In the genomic region with DNA sequence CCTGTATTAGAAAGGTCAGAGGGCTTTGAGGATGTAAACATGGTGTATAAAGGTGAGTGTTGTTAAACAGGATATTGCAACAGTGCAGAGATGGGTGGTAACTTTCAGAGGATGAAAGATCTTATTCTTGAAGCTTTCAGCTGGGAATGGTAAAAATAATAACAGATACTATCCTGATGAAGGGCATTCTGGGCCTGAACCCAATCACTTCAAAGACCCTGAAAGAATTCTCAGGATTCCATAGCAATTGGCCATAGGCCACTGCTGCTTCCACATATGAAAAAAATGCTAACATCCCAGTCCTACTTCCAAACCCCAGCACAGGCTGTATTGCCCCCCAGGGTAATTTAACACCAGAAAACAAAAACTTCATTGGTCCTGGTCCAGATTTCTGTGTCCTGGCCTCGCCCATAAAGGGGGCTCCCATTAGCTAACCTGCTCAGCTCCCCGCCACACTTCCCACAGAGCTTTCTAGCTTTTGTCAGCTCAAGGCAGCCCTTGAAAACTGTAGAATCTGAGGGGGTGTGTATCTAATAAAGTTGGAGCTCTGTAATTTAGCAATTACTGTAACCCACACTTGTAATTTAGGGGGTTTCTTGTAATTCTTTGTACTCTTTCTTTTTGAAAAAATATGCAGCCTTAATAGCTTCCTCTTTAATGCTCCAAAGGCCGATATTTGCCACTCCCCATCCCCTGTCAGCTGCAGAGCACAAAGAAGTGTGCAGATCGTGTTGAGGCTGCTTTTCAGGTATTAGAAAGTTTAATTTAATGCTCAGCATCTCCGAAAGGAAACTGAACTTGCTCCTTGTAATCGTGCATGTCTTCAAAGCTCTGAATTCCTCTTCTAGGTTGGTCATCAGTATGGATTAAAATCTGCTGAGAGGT, we compare ENCODE assay signal across 15 cellular contexts.
DNase-seq lines count a peak whose midpoint lies in the region; ATAC-seq and TF ChIP-seq lines count a peak whose summit lies in the region.
"Had no signal": no experiment of that assay in that cellular context is flagged by ENCODE, and none has a peak within 500 bp of the region (broad histone marks: within the 10 kb centered on the region; RNA-seq: fewer than 3 reads in every experiment).

No MANE protein-coding gene starts in this region.

- POLR2A ChIA-PET in IMR-90 (lab: Charles Lee; ENCODE audit: unreplicated experiment): no interaction called here
- POLR2A ChIA-PET in activated CD8-positive, alpha-beta T cell treated with anti-CD3 and anti-CD28 coated beads, Interleukin-2, amount 10 ng/mL, durations not matched to agents 7 days and 5 days (lab: Charles Lee): interaction anchor here (0.6 kb wide), 1 partner anchor 346 kb away, joined by 3 read pairs; no protein-coding TSS in a partner anchor

- DNase-seq in activated effector memory CD4-positive, alpha-beta T cell treated with anti-CD3 and anti-CD28 coated beads, Interleukin-2, amount 50 U/mL, for 16 hours: peak; percentile 4
- no peak for DNase-seq in activated effector memory CD4-positive, alpha-beta T cell treated with Interleukin-2 at 50 U/mL for 16 hours
- DNase-seq in IMR-90 (no peak), coronary artery (ENCODE audit: low spot score) (peak; percentile 35), putamen (ENCODE audit: low spot score) (peak; percentile 44), MM.1S (no peak), DMS79 treated with DMSO at 0.1 percent for 48 hours (lab: John Stamatoyannopoulos, UW) (no peak)
- DNase-seq in activated CD8-positive, alpha-beta T cell treated with anti-CD3 and anti-CD28 coated beads, Interleukin-2, amount 10 ng/mL, durations not matched to agents 7 days and 5 days: no peak
- DNase-seq: DND-41, GDM1, NCI-H1417, NCI-H187 treated with DMSO at 0.1 percent for 48 hours had no signal

- H4K20me1 ChIP-seq in IMR-90 (ENCODE audit: insufficient read depth, low read length) (no peaks in the 10 kb centered on the region; the same call in 1 of the 2 replicates), MM.1S (ENCODE audit: insufficient read depth, low read length) (no peaks in the 10 kb centered on the region)
- H4K20me1 ChIP-seq: BLaER1 treated with 17β-estradiol and CSF1 and Interleukin-3, amounts not matched to agents 10 nM and 100 nM had no signal

- TF ChIP-seq POLR2A in IMR-90 (IDR thresholded peaks at IDR 0.05; ENCODE audit: low read depth, low read length): no peak

- peaks cover 3% of the 10 kb centered on the region for H3K36me3 Mint-ChIP-seq in activated CD8-positive, alpha-beta T cell treated with anti-CD3 and anti-CD28 coated beads, Interleukin-2, amount 10 ng/mL, durations not matched to agents 7 days and 5 days (ENCODE audit: low read depth)

- H3K4me2 ChIP-seq in IMR-90 (ENCODE audit: low read depth, low read length) (no peak overlapping the region), MM.1S (ENCODE audit: low read depth, low read length) (no peak overlapping the region)
- H3K4me2 ChIP-seq: BLaER1 treated with 17β-estradiol and CSF1 and Interleukin-3, amounts not matched to agents 10 nM and 100 nM had no signal

- H4K8ac ChIP-seq in IMR-90 (ENCODE audit: low read depth in 2 of 2, low read length in 2 of 2): no peak overlapping the region

- H2BK120ac ChIP-seq in IMR-90 (ENCODE audit: low read depth, low read length): no peak overlapping the region

- H3K27me3 Mint-ChIP-seq in activated CD8-positive, alpha-beta T cell treated with anti-CD3 and anti-CD28 coated beads, Interleukin-2, amount 10 ng/mL, durations not matched to agents 7 days and 5 days (ENCODE audit: low read depth): peaks cover 8% of the 10 kb centered on the region

- no peak overlapping the region for H2BK5ac ChIP-seq in IMR-90 (ENCODE audit: low read depth, low read length, poor library complexity, severe bottlenecking)

- no CpG with 5 or more reads among the region's 6 CpGs for WGBS in IMR-90 (ENCODE audit: extremely low coverage in 2 of 2, insufficient read length in 1 of 2), 2 experiments

- no peaks in the 10 kb centered on the region for H3K36me3 ChIP-seq in IMR-90 (ENCODE audit: control insufficient read depth, insufficient read depth, low read length)
- H3K36me3 ChIP-seq in MM.1S (replicated peaks; ENCODE audit: insufficient read depth, low read length): no peaks in the 10 kb centered on the region
- H3K36me3 ChIP-seq: BLaER1 treated with 17β-estradiol and CSF1 and Interleukin-3, amounts not matched to agents 10 nM and 100 nM; HAP-1 had no signal

- H3K9me1 ChIP-seq in IMR-90 (ENCODE audit: insufficient read depth, low read length): no peaks in the 10 kb centered on the region; the same call in 1 of the 2 replicates

- no peak overlapping the region for H3K9ac ChIP-seq in IMR-90 (ENCODE audit: low read depth, low read length)
- H3K9ac ChIP-seq in MM.1S (ENCODE audit: low read length): no peak overlapping the region
- H3K9ac ChIP-seq: BLaER1 treated with 17β-estradiol and CSF1 and Interleukin-3, amounts not matched to agents 10 nM and 100 nM had no signal

- H3K27ac ChIP-seq in IMR-90 (ENCODE audit: insufficient read depth, low read length) (no peak overlapping the region), coronary artery (no peak overlapping the region), MM.1S (ENCODE audit: low read length) (no peak overlapping the region)
- H3K27ac ChIP-seq: BLaER1 treated with 17β-estradiol and CSF1 and Interleukin-3, amounts not matched to agents 10 nM and 100 nM; HL-60 had no signal

- no peak overlapping the region for H2BK15ac ChIP-seq in IMR-90 (ENCODE audit: low read depth, low read length)

- no peak overlapping the region for H2AK9ac ChIP-seq in IMR-90 (replicated peaks; ENCODE audit: low read depth, low read length, poor library complexity)

- in situ Hi-C loops in IMR-90 (cut with MboI; ENCODE audit: low sequenced_read_pairs): no loop called here

- peak; percentile 59 for ATAC-seq in IMR-90 (ENCODE audit: low read depth)
- no peak for ATAC-seq in activated CD8-positive, alpha-beta T cell treated with anti-CD3 and anti-CD28 coated beads, Interleukin-2, amount 10 ng/mL, durations not matched to agents 7 days and 5 days

- H3K4me1 ChIP-seq in IMR-90 (ENCODE audit: control insufficient read depth, insufficient read depth, low read length): no peaks in the 10 kb centered on the region; the same call in 1 of the 2 replicates
- no peaks in the 10 kb centered on the region for H3K4me1 ChIP-seq in MM.1S (ENCODE audit: low read length)
- H3K4me1 ChIP-seq: BLaER1 treated with 17β-estradiol and CSF1 and Interleukin-3, amounts not matched to agents 10 nM and 100 nM; HAP-1 had no signal

- no peak overlapping the region for H3K4me3 Mint-ChIP-seq in activated CD8-positive, alpha-beta T cell treated with anti-CD3 and anti-CD28 coated beads, Interleukin-2, amount 10 ng/mL, durations not matched to agents 7 days and 5 days

- H3K9me3 Mint-ChIP-seq in activated CD8-positive, alpha-beta T cell treated with anti-CD3 and anti-CD28 coated beads, Interleukin-2, amount 10 ng/mL, durations not matched to agents 7 days and 5 days (ENCODE audit: insufficient read depth): peaks cover 6% of the 10 kb centered on the region

- no peak overlapping the region for H3K4me3 ChIP-seq in IMR-90 (ENCODE audit: insufficient read depth, low read depth, low read length)
- no peak overlapping the region for H3K4me3 ChIP-seq in coronary artery
- no peak overlapping the region for H3K4me3 ChIP-seq in MM.1S (ENCODE audit: low read length)
- H3K4me3 ChIP-seq: BLaER1 treated with 17β-estradiol and CSF1 and Interleukin-3, amounts not matched to agents 10 nM and 100 nM; HAP-1 had no signal

- H3F3A ChIP-seq in MM.1S (ENCODE audit: insufficient read depth, low read length): no peaks in the 10 kb centered on the region

- no peak overlapping the region for H3K4ac ChIP-seq in IMR-90 (ENCODE audit: low read depth, low read length)

- CTCF ChIA-PET in IMR-90 (lab: Yijun Ruan, JAX): no interaction called here
- CTCF ChIA-PET in activated CD8-positive, alpha-beta T cell treated with anti-CD3 and anti-CD28 coated beads, Interleukin-2, amount 10 ng/mL, durations not matched to agents 7 days and 5 days (lab: Charles Lee): interaction anchor here (0.8 to 1.5 kb wide), 7 partner anchors 11 to 501 kb away, joined by 3 to 7 read pairs (median 3); no protein-coding TSS in a partner anchor

- no peak overlapping the region for H2BK20ac ChIP-seq in IMR-90 (ENCODE audit: low read depth, low read length)

- H3K4me1 Mint-ChIP-seq in activated CD8-positive, alpha-beta T cell treated with anti-CD3 and anti-CD28 coated beads, Interleukin-2, amount 10 ng/mL, durations not matched to agents 7 days and 5 days (ENCODE audit: low read depth): no peaks in the 10 kb centered on the region

- H3K27ac Mint-ChIP-seq in activated CD8-positive, alpha-beta T cell treated with anti-CD3 and anti-CD28 coated beads, Interleukin-2, amount 10 ng/mL, durations not matched to agents 7 days and 5 days: no peak overlapping the region

- dilution Hi-C loops in IMR-90 (cut with HindIII; ENCODE audit: low sequenced_read_pairs, unreplicated experiment): no loop called here

- H3K9me3 ChIP-seq in IMR-90 (ENCODE audit: control insufficient read depth, insufficient read depth, low read length): peaks cover 9% of the 10 kb centered on the region
- H3K9me3 ChIP-seq in MM.1S (replicated peaks; ENCODE audit: insufficient read depth, low read length): no peaks in the 10 kb centered on the region

- no TSS peak for BruUV-seq in IMR-90 (replicated peaks; lab: Mats Ljungman, UMichigan)

- H2AFZ ChIP-seq in IMR-90 (replicated peaks; ENCODE audit: low read length, poor library complexity): no peak overlapping the region
- H2AFZ ChIP-seq in MM.1S (ENCODE audit: low read length): no peak overlapping the region

- no peak overlapping the region for H3K56ac ChIP-seq in IMR-90 (ENCODE audit: extremely low read depth, insufficient read depth, low read length)

- no peaks in the 10 kb centered on the region for H3K9me2 ChIP-seq in MM.1S (replicated peaks; ENCODE audit: insufficient read depth, low read length)

- H3K79me2 ChIP-seq in MM.1S (ENCODE audit: low read length): no peaks in the 10 kb centered on the region

- no peak overlapping the region for H4K5ac ChIP-seq in IMR-90 (ENCODE audit: low read depth, low read length)

- no peak overlapping the region for H3K14ac ChIP-seq in IMR-90 (replicated peaks; ENCODE audit: low read depth, low read length)

- no peak for TF ChIP-seq CTCF in IMR-90 (conservative IDR thresholded peaks at IDR 0.05; ENCODE audit: low read depth, low read length)
- TF ChIP-seq CTCF in coronary artery (IDR thresholded peaks at IDR 0.05): no peak
- TF ChIP-seq CTCF in MM.1S (IDR thresholded peaks at IDR 0.05; ENCODE audit: low read length): no peak

- H3K18ac ChIP-seq in IMR-90 (ENCODE audit: low read depth, low read length): no peak overlapping the region

- intact Hi-C loops in IMR-90 (cut with micrococcal nuclease): no loop called here

- TF ChIP-seq RAD21 in IMR-90 (IDR thresholded peaks at IDR 0.05; ENCODE audit: low read length): no peak

- H3K23ac ChIP-seq in IMR-90 (ENCODE audit: low read depth, low read length): no peak overlapping the region

- no peak overlapping the region for H2AK5ac ChIP-seq in IMR-90 (ENCODE audit: low read depth, low read length)

- no peak overlapping the region for H4K91ac ChIP-seq in IMR-90 (ENCODE audit: insufficient read depth, low read depth, low read length)

- H3K27me3 ChIP-seq in IMR-90 (ENCODE audit: control insufficient read depth, insufficient read depth, low read length): no peaks in the 10 kb centered on the region
- H3K27me3 ChIP-seq in MM.1S (replicated peaks; ENCODE audit: insufficient read depth, low read length): no peaks in the 10 kb centered on the region
- H3K27me3 ChIP-seq: BLaER1 treated with 17β-estradiol and CSF1 and Interleukin-3, amounts not matched to agents 10 nM and 100 nM had no signal

- H3K79me1 ChIP-seq in IMR-90 (ENCODE audit: low read depth in 1 of 2, low read length in 2 of 2): no peaks in the 10 kb centered on the region

Comparison
In these comparisons a context has a peak if more than half of its experiments do, and no peak if none do; other contexts are left out.
1. DNase-seq: peak in activated effector memory CD4-positive, alpha-beta T cell treated with anti-CD3 and anti-CD28 coated beads, Interleukin-2, amount 50 U/mL, for 16 hours (single experiment), coronary artery (single experiment) and putamen (single experiment); none in activated effector memory CD4-positive, alpha-beta T cell treated with Interleukin-2 at 50 U/mL for 16 hours (single experiment), IMR-90 (single experiment), MM.1S (single experiment), DMS79 treated with DMSO at 0.1 percent for 48 hours (single experiment) and activated CD8-positive, alpha-beta T cell treated with anti-CD3 and anti-CD28 coated beads, Interleukin-2, amount 10 ng/mL, durations not matched to agents 7 days and 5 days (single experiment).